In genomic region chr10:11298116-11298515, GRCh38 we compare ENCODE assay signal across 1 cellular context.
TF ChIP-seq lines count a peak whose summit lies in the region.

No MANE protein-coding gene starts in this region.

TF ChIP-seq in GM12878, 131 proteins besides CTCF, POLR2A, EP300 and RAD21 (continued from another document):
- TF ChIP-seq, protein P1, sequence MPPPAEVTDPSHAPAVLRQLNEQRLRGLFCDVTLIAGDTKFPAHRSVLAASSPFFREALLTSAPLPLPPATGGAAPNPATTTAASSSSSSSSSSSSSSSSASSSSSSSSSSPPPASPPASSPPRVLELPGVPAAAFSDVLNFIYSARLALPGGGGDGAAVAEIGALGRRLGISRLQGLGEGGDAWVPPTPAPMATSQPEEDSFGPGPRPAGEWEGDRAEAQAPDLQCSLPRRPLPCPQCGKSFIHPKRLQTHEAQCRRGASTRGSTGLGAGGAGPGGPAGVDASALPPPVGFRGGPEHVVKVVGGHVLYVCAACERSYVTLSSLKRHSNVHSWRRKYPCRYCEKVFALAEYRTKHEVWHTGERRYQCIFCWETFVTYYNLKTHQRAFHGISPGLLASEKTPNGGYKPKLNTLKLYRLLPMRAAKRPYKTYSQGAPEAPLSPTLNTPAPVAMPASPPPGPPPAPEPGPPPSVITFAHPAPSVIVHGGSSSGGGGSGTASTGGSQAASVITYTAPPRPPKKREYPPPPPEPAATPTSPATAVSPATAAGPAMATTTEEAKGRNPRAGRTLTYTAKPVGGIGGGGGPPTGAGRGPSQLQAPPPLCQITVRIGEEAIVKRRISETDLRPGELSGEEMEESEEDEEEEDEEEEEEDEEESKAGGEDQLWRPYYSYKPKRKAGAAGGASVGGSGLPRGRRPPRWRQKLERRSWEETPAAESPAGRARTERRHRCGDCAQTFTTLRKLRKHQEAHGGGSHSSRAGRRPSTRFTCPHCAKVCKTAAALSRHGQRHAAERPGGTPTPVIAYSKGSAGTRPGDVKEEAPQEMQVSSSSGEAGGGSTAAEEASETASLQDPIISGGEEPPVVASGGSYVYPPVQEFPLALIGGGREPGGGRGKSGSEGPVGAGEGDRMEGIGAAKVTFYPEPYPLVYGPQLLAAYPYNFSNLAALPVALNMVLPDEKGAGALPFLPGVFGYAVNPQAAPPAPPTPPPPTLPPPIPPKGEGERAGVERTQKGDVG (CRISPR knock-in tag; IDR thresholded peaks at IDR 0.05), result no peak
- no peak for TF ChIP-seq RCOR1 (conservative IDR thresholded peaks at IDR 0.05; ENCODE audit: low read depth, low read length)
- TF ChIP-seq BACH1 (IDR thresholded peaks at IDR 0.05; ENCODE audit: borderline replicate concordance), result no peak
- TF ChIP-seq KAT2A (conservative IDR thresholded peaks at IDR 0.05; ENCODE audit: control insufficient read depth, low read depth, low read length), result no peak
- TF ChIP-seq, protein P2, sequence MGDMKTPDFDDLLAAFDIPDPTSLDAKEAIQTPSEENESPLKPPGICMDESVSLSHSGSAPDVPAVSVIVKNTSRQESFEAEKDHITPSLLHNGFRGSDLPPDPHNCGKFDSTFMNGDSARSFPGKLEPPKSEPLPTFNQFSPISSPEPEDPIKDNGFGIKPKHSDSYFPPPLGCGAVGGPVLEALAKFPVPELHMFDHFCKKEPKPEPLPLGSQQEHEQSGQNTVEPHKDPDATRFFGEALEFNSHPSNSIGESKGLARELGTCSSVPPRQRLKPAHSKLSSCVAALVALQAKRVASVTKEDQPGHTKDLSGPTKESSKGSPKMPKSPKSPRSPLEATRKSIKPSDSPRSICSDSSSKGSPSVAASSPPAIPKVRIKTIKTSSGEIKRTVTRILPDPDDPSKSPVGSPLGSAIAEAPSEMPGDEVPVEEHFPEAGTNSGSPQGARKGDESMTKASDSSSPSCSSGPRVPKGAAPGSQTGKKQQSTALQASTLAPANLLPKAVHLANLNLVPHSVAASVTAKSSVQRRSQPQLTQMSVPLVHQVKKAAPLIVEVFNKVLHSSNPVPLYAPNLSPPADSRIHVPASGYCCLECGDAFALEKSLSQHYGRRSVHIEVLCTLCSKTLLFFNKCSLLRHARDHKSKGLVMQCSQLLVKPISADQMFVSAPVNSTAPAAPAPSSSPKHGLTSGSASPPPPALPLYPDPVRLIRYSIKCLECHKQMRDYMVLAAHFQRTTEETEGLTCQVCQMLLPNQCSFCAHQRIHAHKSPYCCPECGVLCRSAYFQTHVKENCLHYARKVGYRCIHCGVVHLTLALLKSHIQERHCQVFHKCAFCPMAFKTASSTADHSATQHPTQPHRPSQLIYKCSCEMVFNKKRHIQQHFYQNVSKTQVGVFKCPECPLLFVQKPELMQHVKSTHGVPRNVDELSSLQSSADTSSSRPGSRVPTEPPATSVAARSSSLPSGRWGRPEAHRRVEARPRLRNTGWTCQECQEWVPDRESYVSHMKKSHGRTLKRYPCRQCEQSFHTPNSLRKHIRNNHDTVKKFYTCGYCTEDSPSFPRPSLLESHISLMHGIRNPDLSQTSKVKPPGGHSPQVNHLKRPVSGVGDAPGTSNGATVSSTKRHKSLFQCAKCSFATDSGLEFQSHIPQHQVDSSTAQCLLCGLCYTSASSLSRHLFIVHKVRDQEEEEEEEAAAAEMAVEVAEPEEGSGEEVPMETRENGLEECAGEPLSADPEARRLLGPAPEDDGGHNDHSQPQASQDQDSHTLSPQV (IDR thresholded peaks at IDR 0.05), result no peak
